In the genomic region with DNA sequence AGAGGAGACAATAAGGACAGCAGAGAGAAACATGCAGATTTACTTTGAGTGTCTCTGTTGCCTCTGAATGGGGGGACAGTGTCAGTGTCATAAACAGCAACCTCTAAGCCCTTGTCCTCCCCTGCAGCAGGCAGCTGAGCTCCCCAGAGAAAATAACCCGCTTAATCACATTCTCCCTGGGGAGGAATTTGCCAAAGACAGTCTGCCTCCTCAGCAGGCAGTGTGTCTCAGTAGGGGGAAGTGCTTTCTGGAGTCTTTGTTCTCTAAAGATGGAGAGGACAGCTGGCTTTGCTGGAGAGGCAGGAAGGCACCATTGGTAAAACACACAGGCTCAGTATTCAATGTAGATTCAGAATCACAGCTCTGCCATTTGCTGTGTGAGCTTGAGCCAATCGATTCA, we compare ENCODE assay signal across 24 cellular contexts. TPM values are rescaled to one million over a fixed set of nuclear protein-coding genes. Genes with fewer than 3 reads are reported as not detected.
DNase-seq lines count a peak whose midpoint lies in the region; FAIRE-seq and TF ChIP-seq lines count a peak whose summit lies in the region.
"Had no signal": no experiment of that assay in that cellular context is flagged by ENCODE, and none has a peak within 500 bp of the region (broad histone marks: within the 10 kb centered on the region; RNA-seq: fewer than 3 reads in every experiment).

No MANE protein-coding gene starts in this region.

- peaks cover 25% of the 10 kb centered on the region for H3K4me1 Mint-ChIP-seq in nephron progenitor cell
- H3K4me1 Mint-ChIP-seq in CD14-positive monocyte, result no peaks in the 10 kb centered on the region
- H3K4me1 Mint-ChIP-seq: activated CD4-positive, alpha-beta memory T cell treated with anti-CD3 and anti-CD28 coated beads, Interleukin-2, amount 10 ng/mL, durations not matched to agents 7 days and 5 days; activated naive CD4-positive, alpha-beta T cell treated with anti-CD3 and anti-CD28 coated beads, Interleukin-2, amount 50 U/mL, for 24 hours had no signal

- no peaks in the 10 kb centered on the region for H3K9me3 ChIP-seq in kidney (ENCODE audit: control insufficient read depth in 1 of 2, low read length in 2 of 2)
- H3K9me3 ChIP-seq: Caco-2, heart right ventricle had no signal

- H3K4me3 ChIP-seq in NB4 (ENCODE audit: low read depth, low read length), result no peak overlapping the region
- no peak overlapping the region for H3K4me3 ChIP-seq in kidney (ENCODE audit: low read length in 2 of 2)
- H3K4me3 ChIP-seq: heart right ventricle, lung, skin epidermis had no signal

- H3K27me3 Mint-ChIP-seq in nephron progenitor cell (ENCODE audit: low read depth, poor library complexity) (peaks cover 24% of the 10 kb centered on the region), CD14-positive monocyte (ENCODE audit: low read depth in 3 of 3) (peaks cover under 1 to 12% (median 9%) of the 10 kb centered on the region in 3 donors)
- H3K27me3 Mint-ChIP-seq: activated naive CD4-positive, alpha-beta T cell treated with anti-CD3 and anti-CD28 coated beads, Interleukin-2, amount 50 U/mL, for 24 hours had no signal

- H3K36me3 ChIP-seq in kidney (ENCODE audit: control insufficient read depth in 1 of 2, insufficient read depth in 2 of 2, low read length in 2 of 2), result no peaks in the 10 kb centered on the region
- H3K36me3 ChIP-seq: heart right ventricle had no signal

- no peak for FAIRE-seq in kidney (lab: Jason Lieb, UNC)
- FAIRE-seq: islet of Langerhans had no signal

- H3K27ac Mint-ChIP-seq in nephron progenitor cell (no peak overlapping the region), CD14-positive monocyte (no peak overlapping the region)
- H3K27ac Mint-ChIP-seq: activated CD4-positive, alpha-beta memory T cell treated with anti-CD3 and anti-CD28 coated beads, Interleukin-2, amount 10 ng/mL, durations not matched to agents 7 days and 5 days; activated naive CD4-positive, alpha-beta T cell treated with anti-CD3 and anti-CD28 coated beads, Interleukin-2, amount 50 U/mL, for 24 hours; activated T-cell treated with anti-CD3 and anti-CD28 coated beads, Interleukin-2, amount 50 U/mL, for 24 hours; naive thymus-derived CD4-positive, alpha-beta T cell; progenitor cell of endocrine pancreas; T-helper 17 cell had no signal

- no peak for TF ChIP-seq POLR2A in NB4 (IDR thresholded peaks at IDR 0.05; ENCODE audit: extremely low read depth, insufficient read length)

- H3K9me3 Mint-ChIP-seq in nephron progenitor cell (peaks cover 6% of the 10 kb centered on the region), CD14-positive monocyte (peaks cover 0 to 1% (median 0%) of the 10 kb centered on the region in 7 donors)
- H3K9me3 Mint-ChIP-seq: activated CD4-positive, alpha-beta memory T cell treated with anti-CD3 and anti-CD28 coated beads, Interleukin-2, amount 10 ng/mL, durations not matched to agents 7 days and 5 days; activated naive CD4-positive, alpha-beta T cell treated with anti-CD3 and anti-CD28 coated beads, Interleukin-2, amount 50 U/mL, for 24 hours; activated T-cell treated with anti-CD3 and anti-CD28 coated beads, Interleukin-2, amount 50 U/mL, for 24 hours; naive thymus-derived CD4-positive, alpha-beta T cell had no signal

- H3K36me3 Mint-ChIP-seq in nephron progenitor cell (ENCODE audit: low read depth) (no peaks in the 10 kb centered on the region), CD14-positive monocyte (no peaks in the 10 kb centered on the region)
- H3K36me3 Mint-ChIP-seq: activated naive CD4-positive, alpha-beta T cell treated with anti-CD3 and anti-CD28 coated beads, Interleukin-2, amount 50 U/mL, for 24 hours; naive thymus-derived CD4-positive, alpha-beta T cell had no signal

- H3K4me3 Mint-ChIP-seq in nephron progenitor cell (peak overlapping the region; percentile 9), CD14-positive monocyte (no peak overlapping the region)
- H3K4me3 Mint-ChIP-seq: activated CD4-positive, alpha-beta memory T cell treated with anti-CD3 and anti-CD28 coated beads, Interleukin-2, amount 10 ng/mL, durations not matched to agents 7 days and 5 days; activated naive CD4-positive, alpha-beta T cell treated with anti-CD3 and anti-CD28 coated beads, Interleukin-2, amount 50 U/mL, for 24 hours; activated T-cell treated with anti-CD3 and anti-CD28 coated beads, Interleukin-2, amount 50 U/mL, for 24 hours; naive thymus-derived CD4-positive, alpha-beta T cell; T-helper 17 cell had no signal

- in situ Hi-C loops in GM13977 (cut with MboI; ENCODE audit: low pct_unique_long_range_greater_than_20kb, low sequenced_read_pairs, unreplicated experiment), result no loop called here

- intact Hi-C loops in kidney (cut with DNase I), result no loop called here
- intact Hi-C loops in CD14-positive monocyte (cut with micrococcal nuclease), result no loop called here

- no peaks in the 10 kb centered on the region for H3K4me1 ChIP-seq in kidney (ENCODE audit: control insufficient read depth in 1 of 2, insufficient read depth in 1 of 2, low read depth in 1 of 2, low read length in 2 of 2)
- H3K4me1 ChIP-seq: Caco-2 had no signal

- DNase-seq in DMS153 (lab: John Stamatoyannopoulos, UW) (peak; percentile 34), NB4 (ENCODE audit: low read depth) (peak; percentile 87), NCI-H82 (lab: John Stamatoyannopoulos, UW) (peak; percentile 97), nephron progenitor cell (no peak), kidney (no peak), CD14-positive monocyte (ENCODE audit: low spot score) (no peak), GM13977 (ENCODE audit: low spot score) (no peak)
- DNase-seq in stimulated activated CD8-positive, alpha-beta memory T cell treated with anti-CD3 and anti-CD28 coated beads, Interleukin-4, amount 100 ng/mL, for 48 hours, result no peak
- DNase-seq: activated CD4-positive, alpha-beta memory T cell treated with anti-CD3 and anti-CD28 coated beads, Interleukin-2, amount 10 ng/mL, durations not matched to agents 7 days and 5 days; activated T-cell treated with anti-CD3 and anti-CD28 coated beads, Interleukin-2, amount 50 U/mL, for 24 hours; Caco-2; heart right ventricle; IMR-90; naive thymus-derived CD4-positive, alpha-beta T cell; NCI-H226; Right ventricle myocardium superior; stimulated activated CD4-positive, alpha-beta T cell treated with anti-CD3 and anti-CD28 coated beads, Interleukin-4, amount 100 ng/mL, for 1 hour; T-helper 17 cell had no signal

- H3K27ac ChIP-seq in kidney (ENCODE audit: low read depth in 2 of 2, low read length in 2 of 2), result no peak overlapping the region
- H3K27ac ChIP-seq: heart right ventricle, skin epidermis had no signal

- H3K9ac ChIP-seq in kidney (ENCODE audit: low read length in 2 of 2), result no peak overlapping the region

- TF ChIP-seq CTCF in NB4 (IDR thresholded peaks at IDR 0.05; ENCODE audit: low read depth, low read length), result no peak
- no peak for TF ChIP-seq CTCF in nephron progenitor cell (IDR thresholded peaks at IDR 0.05)
- TF ChIP-seq CTCF in kidney (IDR thresholded peaks at IDR 0.05; ENCODE audit: borderline replicate concordance, extremely low read depth, insufficient read depth), result no peak
- TF ChIP-seq CTCF in CD14-positive monocyte (IDR thresholded peaks at IDR 0.05), result no peak
- TF ChIP-seq CTCF in GM13977 (IDR thresholded peaks at IDR 0.05; ENCODE audit: extremely low read depth, insufficient read depth, missing control alignments), result no peak

RNA-seq across cellular contexts. Expression of a gene that starts 16.1 kb away (rescaled TPM):
- 0.57 TPM for total RNA-seq in kidney
- polyA plus RNA-seq in kidney (ENCODE audit: insufficient read depth, low read depth, low replicate concordance) (not detected), CD14-positive monocyte (not detected)
- total RNA-seq: activated CD4-positive, alpha-beta memory T cell treated with anti-CD3 and anti-CD28 coated beads, Interleukin-2, amount 10 ng/mL, durations not matched to agents 7 days and 5 days; Caco-2; IMR-90; naive thymus-derived CD4-positive, alpha-beta T cell; Right ventricle myocardium superior; T-helper 17 cell; temporal lobe had no signal
- polyA plus RNA-seq: heart right ventricle had no signal

Comparison
In these comparisons a context has a peak if more than half of its experiments do, and no peak if none do; other contexts are left out.
1. DNase-seq: peak in DMS153 (single experiment), NB4 (single experiment) and NCI-H82 (single experiment); none in nephron progenitor cell (single experiment), kidney (single experiment), stimulated activated CD8-positive, alpha-beta memory T cell treated with anti-CD3 and anti-CD28 coated beads, Interleukin-4, amount 100 ng/mL, for 48 hours (single experiment), CD14-positive monocyte (single experiment) and GM13977 (single experiment).